8 cellular contexts compared by ENCODE assay signal in the genomic region with DNA sequence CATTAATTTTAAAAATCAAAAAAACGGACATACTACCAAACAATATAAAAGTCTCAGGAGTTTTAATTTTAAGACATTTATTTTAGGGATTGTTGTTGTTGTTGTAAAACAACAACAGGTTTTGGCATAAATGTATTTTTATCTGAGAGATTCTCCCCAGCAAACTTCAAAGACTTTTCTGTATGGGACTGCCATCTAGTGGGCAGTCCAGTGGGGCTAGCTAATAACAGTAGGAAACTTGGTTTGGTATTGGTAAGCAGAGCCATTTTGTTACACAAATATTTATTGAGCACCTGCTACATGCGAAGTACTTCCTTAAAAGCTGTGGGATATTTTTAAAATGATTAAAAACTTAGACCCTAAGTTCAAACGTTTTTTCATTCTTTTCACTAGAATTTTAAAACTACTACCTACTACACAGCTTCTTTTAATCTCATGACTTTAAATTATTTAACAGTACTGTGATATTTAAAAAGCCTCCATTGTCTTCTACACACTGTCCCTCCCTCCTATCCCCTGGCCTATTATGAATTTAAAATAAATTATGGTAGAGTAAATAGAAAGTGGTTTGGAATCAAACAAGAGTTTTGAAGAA.
DNase-seq lines count a peak whose midpoint lies in the region; ATAC-seq and TF ChIP-seq lines count a peak whose summit lies in the region.

No MANE protein-coding gene starts in this region.

- ATAC-seq in HG02798 (IDR thresholded peaks at IDR 0.05; ENCODE audit: poor library complexity, unreplicated experiment) (peak; percentile 66), Panc1 (peak; percentile 81; the same call in 1 of the 2 replicates), HG03571 (IDR thresholded peaks at IDR 0.05; ENCODE audit: unreplicated experiment) (no peak), HG03457 (IDR thresholded peaks at IDR 0.05; ENCODE audit: unreplicated experiment) (no peak)

- no peaks in the 10 kb centered on the region for H3K79me2 ChIP-seq in fibroblast of lung (ENCODE audit: control insufficient read depth, insufficient read depth, low read length)

- TF ChIP-seq CTCF in Panc1 (IDR thresholded peaks at IDR 0.05) (peak; percentile 75; the same call in 1 of the 2 replicates), fibroblast of lung (conservative IDR thresholded peaks at IDR 0.05 in 1 of 2, IDR thresholded peaks at IDR 0.05 in 1 of 2; ENCODE audit: low read depth in 1 of 2, low read length in 2 of 2) (peak; percentile 80 to 85)

- no peaks in the 10 kb centered on the region for H3K4me1 ChIP-seq in Panc1 (ENCODE audit: control insufficient read depth, insufficient read depth, low read length)
- H3K4me1 ChIP-seq in fibroblast of lung (ENCODE audit: control insufficient read depth, extremely low read depth, insufficient read depth, low read length) = peaks cover 2% of the 10 kb centered on the region

- H3K4me2 ChIP-seq in fibroblast of lung (ENCODE audit: extremely low read depth, insufficient read depth, low read length) = no peak overlapping the region

- no TSS peak for BruUV-seq in Panc1 (replicated peaks; lab: Mats Ljungman, UMichigan)

- CTCF ChIA-PET in Panc1 (lab: Charles Lee) = no interaction called here

- intact Hi-C loops in Panc1 (cut with micrococcal nuclease; ENCODE audit: unreplicated experiment) = loop anchor here (10.0 kb wide), 1 partner anchor 1290 kb away; the partner anchor contains the start of gene FAT4

- peak; percentile 35 for DNase-seq in EL
- no peak for DNase-seq in Panc1 (ENCODE audit: low read depth, low spot score)
- DNase-seq in fibroblast of lung (ENCODE audit: low read depth in 2 of 2) = peak; percentile 38 to 71
- peak; percentile 17 for DNase-seq in putamen (ENCODE audit: low spot score)
- no peak for DNase-seq in mucosa of gallbladder (ENCODE audit: low spot score)

- no peak overlapping the region for H3K9ac ChIP-seq in fibroblast of lung (ENCODE audit: insufficient read depth, low read length)

- in situ Hi-C loops in Panc1 (cut with HindIII; ENCODE audit: low pct_unique_long_range_greater_than_20kb, low sequenced_read_pairs) = no loop called here

- H3K4me3 ChIP-seq in Panc1 (ENCODE audit: low read depth in 2 of 2, low read length in 2 of 2) = no peak overlapping the region
- no peak overlapping the region for H3K4me3 ChIP-seq in fibroblast of lung (replicated peaks in 1 of 4; ENCODE audit: control extremely low read depth in 1 of 4, insufficient read depth in 1 of 4, low read depth in 3 of 4, low read length in 4 of 4)

- H3K27me3 ChIP-seq in Panc1 (ENCODE audit: control insufficient read depth, insufficient read depth, low read length) (no peaks in the 10 kb centered on the region), fibroblast of lung (ENCODE audit: control insufficient read depth, insufficient read depth, low read length) (no peaks in the 10 kb centered on the region)

- H3K9me3 ChIP-seq in Panc1 (ENCODE audit: control insufficient read depth, insufficient read depth, low read depth, low read length) (no peaks in the 10 kb centered on the region), fibroblast of lung (ENCODE audit: control insufficient read depth, insufficient read depth, low read depth, low read length) (no peaks in the 10 kb centered on the region)

- H4K20me1 ChIP-seq in fibroblast of lung (ENCODE audit: control insufficient read depth, extremely low read depth, insufficient read depth, low read length) = no peaks in the 10 kb centered on the region

- no peak overlapping the region for H3K27ac ChIP-seq in Panc1 (ENCODE audit: low read length)
- no peak overlapping the region for H3K27ac ChIP-seq in fibroblast of lung (ENCODE audit: insufficient read depth, low read length)

- no peak overlapping the region for H2AFZ ChIP-seq in fibroblast of lung (ENCODE audit: low read length)

- no peaks in the 10 kb centered on the region for H3K36me3 ChIP-seq in Panc1 (ENCODE audit: control insufficient read depth, insufficient read depth, low read length)
- no peaks in the 10 kb centered on the region for H3K36me3 ChIP-seq in fibroblast of lung (ENCODE audit: control insufficient read depth, insufficient read depth, low read length)

- POLR2A ChIA-PET in Panc1 (lab: Charles Lee) = interaction anchor here (0.7 kb wide), 1 partner anchor 934 kb away, joined by 4 read pairs; no protein-coding TSS in a partner anchor

Comparison
In these comparisons a context has a peak if more than half of its experiments do, and no peak if none do; other contexts are left out.
1. DNase-seq: peak in EL (single experiment), fibroblast of lung (2 of 2) and putamen (single experiment); none in Panc1 (single experiment) and mucosa of gallbladder (single experiment).
2. ATAC-seq: peak in HG02798 (single experiment) and Panc1 (single experiment); none in HG03571 (single experiment) and HG03457 (single experiment).